ENCODE assay signal across 9 cellular contexts in genomic region chr12:113246478-113247122, GRCh38. TPM values are rescaled to one million over a fixed set of nuclear protein-coding genes. Genes with fewer than 3 reads are reported as not detected.
DNase-seq lines count a peak whose midpoint lies in the region; ATAC-seq and TF ChIP-seq lines count a peak whose summit lies in the region.
"Had no signal": no experiment of that assay in that cellular context is flagged by ENCODE, and none has a peak within 500 bp of the region (broad histone marks: within the 10 kb centered on the region; RNA-seq: fewer than 3 reads in every experiment).

No MANE protein-coding gene starts in this region.

- H3K36me3 ChIP-seq in PC-9 (ENCODE audit: low read depth) = no peaks in the 10 kb centered on the region
- no peaks in the 10 kb centered on the region for H3K36me3 ChIP-seq in fibroblast of lung (ENCODE audit: control insufficient read depth, insufficient read depth, low read length)
- H3K36me3 ChIP-seq in ovary = no peaks in the 10 kb centered on the region

- H3K4me3 ChIP-seq in PC-9 (peak overlapping the region; percentile 24; the same call in 1 of the 2 replicates), fibroblast of lung (replicated peaks in 1 of 4; ENCODE audit: control extremely low read depth in 1 of 4, insufficient read depth in 1 of 4, low read depth in 3 of 4, low read length in 4 of 4) (no peak overlapping the region), ovary (no peak overlapping the region)

- H3K79me2 ChIP-seq in PC-9 (ENCODE audit: low read depth) (peaks cover 61% of the 10 kb centered on the region), fibroblast of lung (ENCODE audit: control insufficient read depth, insufficient read depth, low read length) (no peaks in the 10 kb centered on the region)

- peak; percentile 20 for TF ChIP-seq POLR2A in ovary (IDR thresholded peaks at IDR 0.05)

- DNase-seq in PC-9 = peak; percentile 31 to 52
- DNase-seq in fibroblast of lung (ENCODE audit: low read depth in 2 of 2) = peak in 1 of 2 donors; percentile 19
- DNase-seq in ovary = peak in 3 of 5 donors; percentile 46 to 66 (median 62)
- DNase-seq in activated CD4-positive, alpha-beta T cell treated with anti-CD3 and anti-CD28 coated beads for 48 hours = no peak
- DNase-seq in NOMO-1 (lab: John Stamatoyannopoulos, UW; ENCODE audit: unreplicated experiment in 2 of 2) = no peak
- DNase-seq in SW480 (ENCODE audit: low spot score) = no peak
- DNase-seq: natural killer cell had no signal

- CTCF ChIA-PET in PC-9 (lab: Charles Lee) = no interaction called here

- no peak for ATAC-seq in GM19397 (IDR thresholded peaks at IDR 0.05; ENCODE audit: unreplicated experiment)
- ATAC-seq: natural killer cell had no signal

- intact Hi-C loops in PC-9 (cut with micrococcal nuclease; ENCODE audit: unreplicated experiment) (loop anchor here (1.0 to 2.0 kb wide), 3 partner anchors 15 to 53 kb away; partner anchors contain the start of gene TPCN1), ovary (cut with DNase I) (no loop called here)

- POLR2A ChIA-PET in PC-9 (lab: Charles Lee; ENCODE audit: unreplicated experiment) = interaction anchor here (0.6 kb wide), 1 partner anchor 21 kb away, joined by 6 read pairs; no protein-coding TSS in a partner anchor

- peaks cover 48% of the 10 kb centered on the region for H3F3A ChIP-seq in PC-9 (ENCODE audit: insufficient read depth, low read depth)

- H3K27me3 ChIP-seq in PC-9 (ENCODE audit: insufficient read depth, low read depth) (no peaks in the 10 kb centered on the region), fibroblast of lung (ENCODE audit: control insufficient read depth, insufficient read depth, low read length) (no peaks in the 10 kb centered on the region), ovary (no peaks in the 10 kb centered on the region)

- H3K4me2 ChIP-seq in PC-9 (peak overlapping the region; percentile 76), fibroblast of lung (ENCODE audit: extremely low read depth, insufficient read depth, low read length) (peak overlapping the region; percentile 84)

- BruUV-seq in PC-9 (replicated peaks; lab: Mats Ljungman, UMichigan) = no TSS peak

- TF ChIP-seq CTCF in C4-2B (conservative IDR thresholded peaks at IDR 0.05) (no peak), PC-9 (conservative IDR thresholded peaks at IDR 0.05) (no peak), fibroblast of lung (conservative IDR thresholded peaks at IDR 0.05 in 1 of 2, IDR thresholded peaks at IDR 0.05 in 1 of 2; ENCODE audit: low read depth in 1 of 2, low read length in 2 of 2) (no peak), ovary (IDR thresholded peaks at IDR 0.05) (no peak)

- H2AFZ ChIP-seq in PC-9 = no peak overlapping the region
- H2AFZ ChIP-seq in fibroblast of lung (ENCODE audit: low read length) = no peak overlapping the region

- TF ChIP-seq EP300 in ovary (IDR thresholded peaks at IDR 0.05) = no peak

- H3K27ac ChIP-seq in C4-2B = peak overlapping the region; percentile 77
- peak overlapping the region; percentile 83 for H3K27ac ChIP-seq in PC-9
- H3K27ac ChIP-seq in fibroblast of lung (ENCODE audit: insufficient read depth, low read length) = peak overlapping the region; percentile 77
- H3K27ac ChIP-seq in ovary = peak overlapping the region; percentile 39 to 59

- 28 to 35% (median 32%) methylated on average over 18 of the region's 18 CpGs for WGBS in ovary, 3 donors

- 0 out of 2 replicates have a peak, but pooled peaks cover 7% of the 10 kb centered on the region for H4K20me1 ChIP-seq in PC-9 (ENCODE audit: insufficient read depth)
- H4K20me1 ChIP-seq in fibroblast of lung (ENCODE audit: control insufficient read depth, extremely low read depth, insufficient read depth, low read length) = no peaks in the 10 kb centered on the region

- H3K9ac ChIP-seq in fibroblast of lung (ENCODE audit: insufficient read depth, low read length) = no peak overlapping the region

- H3K4me1 ChIP-seq in PC-9 (replicated peaks; ENCODE audit: insufficient read depth) (peaks cover 56% of the 10 kb centered on the region), fibroblast of lung (ENCODE audit: control insufficient read depth, extremely low read depth, insufficient read depth, low read length) (peaks cover 31% of the 10 kb centered on the region), ovary (ENCODE audit: insufficient read depth) (peaks cover 19% of the 10 kb centered on the region)

- H3K9me3 ChIP-seq in PC-9 (ENCODE audit: insufficient read depth, low read depth) (no peaks in the 10 kb centered on the region), fibroblast of lung (ENCODE audit: control insufficient read depth, insufficient read depth, low read depth, low read length) (no peaks in the 10 kb centered on the region), ovary (no peaks in the 10 kb centered on the region)

- no peaks in the 10 kb centered on the region for H3K9me2 ChIP-seq in PC-9 (ENCODE audit: insufficient read depth)

RNA-seq across cellular contexts. Expression of gene TPCN1, which starts 25.3 kb away (rescaled TPM):
- 34.1 and 42.7 TPM in 2 replicates for total RNA-seq in PC-9 (2021)
- 10.8 and 17.2 TPM in 2 replicates for total RNA-seq in fibroblast of lung
- 12.1 and 17.8 TPM in 2 replicates for polyA plus RNA-seq in fibroblast of lung
- polyA plus RNA-seq in fibroblast of lung (2012) = 11.9 and 19.3 TPM in 2 replicates
- 37.5 and 45.4 TPM in 2 replicates for polyA minus RNA-seq in fibroblast of lung (ENCODE audit: low replicate concordance)
- total RNA-seq in ovary = 10 to 100 TPM; 29.8 to 65.6 (median 54.8) TPM
- polyA plus RNA-seq in ovary = 10 to 100 TPM; 28.0 to 40.3 TPM

Comparison
In these comparisons a context has a peak if more than half of its experiments do, and no peak if none do; other contexts are left out.
1. DNase-seq: peak in PC-9 (2 of 2) and ovary (3 of 5); none in activated CD4-positive, alpha-beta T cell treated with anti-CD3 and anti-CD28 coated beads for 48 hours (single experiment), NOMO-1 (0 of 2) and SW480 (single experiment).
2. Peak in every context shown above with its lines, with median percentiles within 50 percentile points of each other: H3K27ac ChIP-seq.